27 cellular contexts compared by ENCODE assay signal in the genomic region with DNA sequence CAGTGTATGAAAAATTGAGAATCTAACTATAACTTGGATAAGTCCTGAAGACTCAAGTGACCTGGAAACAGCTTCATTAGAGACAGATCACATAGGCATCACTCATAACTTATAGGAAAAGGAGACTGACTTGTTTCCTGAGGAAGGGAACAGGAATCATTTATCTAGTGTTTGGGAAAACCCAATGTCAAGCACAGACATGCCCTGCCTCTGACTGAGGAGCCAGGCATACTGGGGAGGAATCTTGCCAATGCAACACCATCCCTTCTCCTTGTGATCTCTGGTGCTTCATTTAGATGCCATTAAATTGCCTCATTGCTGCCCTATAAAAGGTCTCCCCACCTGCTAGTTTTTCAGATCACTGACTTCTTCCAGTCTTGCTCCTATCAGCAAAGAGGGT. TPM values are rescaled to one million over a fixed set of nuclear protein-coding genes. Genes with fewer than 3 reads are reported as not detected.
DNase-seq lines count a peak whose midpoint lies in the region; ATAC-seq, FAIRE-seq and TF ChIP-seq lines count a peak whose summit lies in the region.
"Had no signal": no experiment of that assay in that cellular context is flagged by ENCODE, and none has a peak within 500 bp of the region (broad histone marks: within the 10 kb centered on the region; RNA-seq: fewer than 3 reads in every experiment).

No MANE protein-coding gene starts in this region.

- peak; percentile 77 for ATAC-seq in esophagus mucosa
- ATAC-seq: CD8-positive, alpha-beta T cell; GM12878 had no signal

- peaks cover 4 to 9% of the 10 kb centered on the region in 2 donors for H3K9me3 ChIP-seq in breast epithelium
- H3K9me3 ChIP-seq: Caco-2 had no signal

- no peaks in the 10 kb centered on the region for H3K4me1 ChIP-seq in breast epithelium
- H3K4me1 ChIP-seq: BLaER1, Caco-2 had no signal

- no peaks in the 10 kb centered on the region for H3K27me3 ChIP-seq in breast epithelium
- no peaks in the 10 kb centered on the region for H3K27me3 ChIP-seq in bronchial epithelial cell (ENCODE audit: control insufficient read depth, insufficient read depth, low read length)
- H3K27me3 ChIP-seq: BLaER1 had no signal

- H3K4me3 ChIP-seq in breast epithelium (no peak overlapping the region), bronchial epithelial cell (ENCODE audit: low read depth, low read length) (no peak overlapping the region)
- H3K4me3 ChIP-seq: BLaER1, GM12878, GM23248 had no signal

- peaks cover 5% of the 10 kb centered on the region for H3K36me3 Mint-ChIP-seq in MCF 10A (ENCODE audit: insufficient read depth, unreplicated experiment)
- H3K36me3 Mint-ChIP-seq: CD4-positive, CD25-positive, alpha-beta regulatory T cell; CD8-positive, alpha-beta T cell had no signal

- peak; percentile 92 for FAIRE-seq in bronchial epithelial cell (lab: Jason Lieb, UNC)
- FAIRE-seq: A204.1, D721Med, GM12878, GM19239, H1 had no signal

- no peak overlapping the region for H3K27ac ChIP-seq in breast epithelium
- H3K27ac ChIP-seq: 22Rv1, BLaER1, C4-2B, GM23248 had no signal

- POLR2A ChIA-PET in MCF 10A (lab: Yijun Ruan, JAX): interaction anchor here (0.8 to 2.5 kb wide), 3 partner anchors 9 to 61 kb away, joined by 5 to 11 read pairs (median 6); a partner anchor contains a TSS

- CTCF ChIA-PET in MCF 10A (lab: Yijun Ruan, JAX): interaction anchor here (0.5 to 2.1 kb wide), 8 partner anchors 10 to 208 kb away, joined by 3 to 14 read pairs (median 5); no protein-coding TSS in a partner anchor

- H3K27me3 Mint-ChIP-seq in MCF 10A (ENCODE audit: insufficient read depth, unreplicated experiment): no peaks in the 10 kb centered on the region

- BruUV-seq in MCF 10A (replicated peaks; lab: Mats Ljungman, UMichigan): no TSS peak

- intact Hi-C loops in MCF 10A (cut with micrococcal nuclease) (no loop called here), breast epithelium (cut with DNase I; ENCODE audit: low total_unique reads) (no loop called here)

- H3K9me3 Mint-ChIP-seq in MCF 10A (ENCODE audit: unreplicated experiment): no peaks in the 10 kb centered on the region
- H3K9me3 Mint-ChIP-seq: CD8-positive, alpha-beta T cell had no signal

- H3K4me1 Mint-ChIP-seq in MCF 10A (ENCODE audit: insufficient read depth, unreplicated experiment): peaks cover 11% of the 10 kb centered on the region
- H3K4me1 Mint-ChIP-seq: B cell; CD4-positive, CD25-positive, alpha-beta regulatory T cell had no signal

- H3K4me3 Mint-ChIP-seq in MCF 10A (ENCODE audit: unreplicated experiment): no peak overlapping the region
- H3K4me3 Mint-ChIP-seq: B cell; CD4-positive, CD25-positive, alpha-beta regulatory T cell; CD8-positive, alpha-beta T cell had no signal

- TF ChIP-seq CTCF in MCF 10A (IDR thresholded peaks at IDR 0.05; ENCODE audit: unreplicated experiment): no peak
- no peak for TF ChIP-seq CTCF in breast epithelium (IDR thresholded peaks at IDR 0.05)
- no peak for TF ChIP-seq CTCF in bronchial epithelial cell (IDR thresholded peaks at IDR 0.05; ENCODE audit: insufficient read depth, low read length, severe bottlenecking)

- H3K36me3 ChIP-seq in breast epithelium (no peaks in the 10 kb centered on the region), bronchial epithelial cell (ENCODE audit: control insufficient read depth, insufficient read depth, low read length) (no peaks in the 10 kb centered on the region)
- H3K36me3 ChIP-seq: BLaER1 had no signal

- H3K27ac Mint-ChIP-seq in MCF 10A (ENCODE audit: low read depth, unreplicated experiment): peak overlapping the region; percentile 13
- H3K27ac Mint-ChIP-seq: B cell; CD4-positive, CD25-positive, alpha-beta regulatory T cell; CD8-positive, alpha-beta T cell had no signal

- DNase-seq in MCF 10A (ENCODE audit: unreplicated experiment): peak; percentile 72
- DNase-seq in breast epithelium (ENCODE audit: low spot score in 2 of 2): no peak
- peak; percentile 97 for DNase-seq in bronchial epithelial cell (ENCODE audit: low read depth)
- DNase-seq in foreskin melanocyte: no peak
- no peak for DNase-seq in dermis blood vessel endothelial cell
- no peak for DNase-seq in stimulated activated CD4-positive, alpha-beta T cell treated with anti-CD3 and anti-CD28 coated beads, Interleukin-4, amount 100 ng/mL, for 4 hours
- no peak for DNase-seq in NCI-H2196 (lab: John Stamatoyannopoulos, UW; ENCODE audit: unreplicated experiment)
- DNase-seq: Caco-2; CD4-positive, CD25-positive, alpha-beta regulatory T cell; CD8-positive, alpha-beta T cell; DMS 273 treated with DMSO at 0.1 percent for 48 hours; DMS79; EL; GDM1; GM23248; H7; HCEC 1CT had no signal

- TF ChIP-seq POLR2A in breast epithelium (IDR thresholded peaks at IDR 0.05): no peak

RNA-seq across cellular contexts. Expression of a gene that starts 10.3 kb away (rescaled TPM):
- total RNA-seq in MCF 10A (2022) (not detected in 2 replicates), breast epithelium (not detected), bronchial epithelial cell (not detected in 2 replicates), esophagus mucosa (not detected), dermis blood vessel endothelial cell (not detected in 2 replicates)
- total RNA-seq: B cell; Caco-2; CD4-positive, CD25-positive, alpha-beta regulatory T cell; CD8-positive, alpha-beta T cell; GM12878; GM23248; H1; H7 had no signal

RNA-seq across cellular contexts. Expression of a gene that starts 20.1 kb away (rescaled TPM):
- not detected in 2 replicates for total RNA-seq in MCF 10A (2022)
- total RNA-seq in breast epithelium: not detected
- total RNA-seq in bronchial epithelial cell: not detected in 2 replicates
- total RNA-seq in esophagus mucosa: not detected
- total RNA-seq in dermis blood vessel endothelial cell: not detected in 2 replicates
- total RNA-seq: B cell; Caco-2; CD4-positive, CD25-positive, alpha-beta regulatory T cell; CD8-positive, alpha-beta T cell; GM12878; H1; H7 had no signal

RNA-seq across cellular contexts. Expression of a gene that starts 32.3 kb away (rescaled TPM):
- total RNA-seq in MCF 10A (2022) (not detected in 2 replicates), breast epithelium (not detected), bronchial epithelial cell (not detected in 2 replicates), esophagus mucosa (not detected), dermis blood vessel endothelial cell (not detected in 2 replicates)
- total RNA-seq: B cell; Caco-2; CD4-positive, CD25-positive, alpha-beta regulatory T cell; CD8-positive, alpha-beta T cell; GM12878; GM23248; H1; H7 had no signal

RNA-seq across cellular contexts. Expression of a gene that starts 39.6 kb away (rescaled TPM):
- total RNA-seq in MCF 10A (2022) (0.12 and 0.25 TPM in 2 replicates), breast epithelium (not detected), bronchial epithelial cell (not detected in 2 replicates), esophagus mucosa (3.6 TPM), dermis blood vessel endothelial cell (not detected in 2 replicates)
- total RNA-seq: B cell; Caco-2; CD4-positive, CD25-positive, alpha-beta regulatory T cell; CD8-positive, alpha-beta T cell; GM12878; H1; H7 had no signal

RNA-seq across cellular contexts. Expression of a gene that starts 43.2 kb away (rescaled TPM):
- not detected in 2 replicates for total RNA-seq in MCF 10A (2022)
- total RNA-seq in breast epithelium: not detected
- not detected in 2 replicates for total RNA-seq in bronchial epithelial cell
- total RNA-seq in esophagus mucosa: not detected
- not detected in 2 replicates for total RNA-seq in dermis blood vessel endothelial cell
- total RNA-seq: B cell; Caco-2; CD4-positive, CD25-positive, alpha-beta regulatory T cell; CD8-positive, alpha-beta T cell; GM12878; GM23248; H1; H7 had no signal

Comparison
In these comparisons a context has a peak if more than half of its experiments do, and no peak if none do; other contexts are left out.
1. DNase-seq: peak in MCF 10A (single experiment) and bronchial epithelial cell (single experiment); none in breast epithelium (0 of 2), foreskin melanocyte (single experiment), dermis blood vessel endothelial cell (single experiment), stimulated activated CD4-positive, alpha-beta T cell treated with anti-CD3 and anti-CD28 coated beads, Interleukin-4, amount 100 ng/mL, for 4 hours (0 of 2) and NCI-H2196 (single experiment).